ENCODE assay signal across 19 cellular contexts in genomic region chr6:122207794-122208193, GRCh38.
"Had no signal": no experiment of that assay in that cellular context is flagged by ENCODE, and none has a peak within 500 bp of the region (broad histone marks: within the 10 kb centered on the region; RNA-seq: fewer than 3 reads in every experiment).

No MANE protein-coding gene starts in this region.

- DNase-seq: activated CD4-positive, alpha-beta T cell treated with anti-CD3 and anti-CD28 coated beads, Interleukin-2, amount 10 ng/mL, durations not matched to agents 24 days and 14 days; activated CD8-positive, alpha-beta memory T cell treated with anti-CD3 and anti-CD28 coated beads for 24 hours; activated naive CD4-positive, alpha-beta T cell treated with anti-CD3 and anti-CD28 coated beads, Interleukin-2, amount 10 ng/mL, durations not matched to agents 7 days and 5 days; activated T-cell treated with anti-CD3 and anti-CD28 coated beads for 4 hours; adrenal gland; head of caudate nucleus; mucosa of descending colon; natural killer cell; stimulated activated CD4-positive, alpha-beta T cell treated with anti-CD3 and anti-CD28 coated beads, Interleukin-12 subunit alpha, Interleukin-12 subunit beta, amount 100 ng/mL, for 4 hours; stimulated activated naive CD8-positive, alpha-beta T cell treated with anti-CD3 and anti-CD28 coated beads, Interleukin-15, Interleukin-2, amounts not matched to agents 100 U/mL and 50 U/mL, for 24 hours; upper lobe of left lung had no signal

- H3K4me1 Mint-ChIP-seq: activated CD4-positive, alpha-beta T cell treated with anti-CD3 and anti-CD28 coated beads, Interleukin-2, amount 10 ng/mL, durations not matched to agents 24 days and 14 days; activated naive CD4-positive, alpha-beta T cell treated with anti-CD3 and anti-CD28 coated beads, Interleukin-2, amount 10 ng/mL, durations not matched to agents 7 days and 5 days; natural killer cell; WTC11 had no signal

- H3K4me1 ChIP-seq: adrenal gland, breast epithelium, prostate gland, suprapubic skin, upper lobe of left lung had no signal

- H3K4me3 Mint-ChIP-seq: activated CD4-positive, alpha-beta T cell treated with anti-CD3 and anti-CD28 coated beads, Interleukin-2, amount 10 ng/mL, durations not matched to agents 24 days and 14 days; activated naive CD4-positive, alpha-beta T cell treated with anti-CD3 and anti-CD28 coated beads, Interleukin-2, amount 10 ng/mL, durations not matched to agents 7 days and 5 days; natural killer cell; T-helper 1 cell treated with Interleukin-12 subunit alpha and Interleukin-12 subunit beta and Interleukin-4 antibody, amounts not matched to agents 30 μg/mL and 1 μg/mL, for 36 hours; WTC11 had no signal

- ATAC-seq: mucosa of descending colon; natural killer cell; sciatic nerve; stimulated activated naive CD8-positive, alpha-beta T cell treated with anti-CD3 and anti-CD28 coated beads, Interleukin-15, Interleukin-2, amounts not matched to agents 100 U/mL and 50 U/mL, for 24 hours; WTC11 had no signal

- H3K9me3 Mint-ChIP-seq: activated CD4-positive, alpha-beta T cell treated with anti-CD3 and anti-CD28 coated beads, Interleukin-2, amount 10 ng/mL, durations not matched to agents 24 days and 14 days; activated naive CD4-positive, alpha-beta T cell treated with anti-CD3 and anti-CD28 coated beads, Interleukin-2, amount 10 ng/mL, durations not matched to agents 7 days and 5 days; activated T-helper 2 cell treated with anti-CD3 and anti-CD28 coated beads, Interferon-gamma antibody, Interleukin-2, Interleukin-4, amounts not matched to agents 10 μg/mL and 5 μg/mL and 100 μg/mL, durations not matched to agents 14 hours and 24 hours and 36 hours; T-helper 1 cell treated with Interleukin-12 subunit alpha and Interleukin-12 subunit beta and Interleukin-4 antibody, amounts not matched to agents 30 μg/mL and 1 μg/mL, for 36 hours had no signal

- H3K27ac Mint-ChIP-seq: activated CD4-positive, alpha-beta T cell treated with anti-CD3 and anti-CD28 coated beads, Interleukin-2, amount 10 ng/mL, durations not matched to agents 24 days and 14 days; activated naive CD4-positive, alpha-beta T cell treated with anti-CD3 and anti-CD28 coated beads, Interleukin-2, amount 10 ng/mL, durations not matched to agents 7 days and 5 days; activated T-helper 2 cell treated with anti-CD3 and anti-CD28 coated beads, Interferon-gamma antibody, Interleukin-2, Interleukin-4, amounts not matched to agents 10 μg/mL and 5 μg/mL and 100 μg/mL, durations not matched to agents 14 hours and 24 hours and 36 hours; natural killer cell; T-helper 1 cell treated with Interleukin-12 subunit alpha and Interleukin-12 subunit beta and Interleukin-4 antibody, amounts not matched to agents 30 μg/mL and 1 μg/mL, for 36 hours; WTC11 had no signal

- H3K27ac ChIP-seq: adrenal gland, breast epithelium, prostate gland, SK-N-MC, suprapubic skin, upper lobe of left lung had no signal

- H3K9me3 ChIP-seq: adrenal gland, breast epithelium, mucosa of descending colon, prostate gland, suprapubic skin, upper lobe of left lung had no signal

- H3K36me3 Mint-ChIP-seq: activated naive CD4-positive, alpha-beta T cell treated with anti-CD3 and anti-CD28 coated beads, Interleukin-2, amount 10 ng/mL, durations not matched to agents 7 days and 5 days; natural killer cell; WTC11 had no signal

- H3K27me3 ChIP-seq: adrenal gland, breast epithelium, suprapubic skin, upper lobe of left lung had no signal

- H3K36me3 ChIP-seq: adrenal gland, breast epithelium, prostate gland, suprapubic skin, upper lobe of left lung had no signal

- H3K27me3 Mint-ChIP-seq: activated CD4-positive, alpha-beta T cell treated with anti-CD3 and anti-CD28 coated beads, Interleukin-2, amount 10 ng/mL, durations not matched to agents 24 days and 14 days; activated naive CD4-positive, alpha-beta T cell treated with anti-CD3 and anti-CD28 coated beads, Interleukin-2, amount 10 ng/mL, durations not matched to agents 7 days and 5 days had no signal

- H3K4me3 ChIP-seq: adrenal gland, breast epithelium, mucosa of descending colon, prostate gland, SK-N-MC, suprapubic skin, upper lobe of left lung had no signal
